1 cellular context compared by ENCODE assay signal in genomic region chr2:51000849-51001617, GRCh38.
TF ChIP-seq lines count a peak whose summit lies in the region.

No MANE protein-coding gene starts in this region.

TF ChIP-seq in SK-N-SH treated with all-trans-retinoic acid at 6 μM for 48 hours, 23 proteins besides CTCF, POLR2A, EP300 and RAD21 (continued from another document):
- 0 out of 2 replicates have a peak, but pooled peaks have one; percentile 43 for TF ChIP-seq CSRNP3 (CRISPR knock-in tag; IDR thresholded peaks at IDR 0.05)
